1 cellular context compared by ENCODE assay signal in the genomic region with DNA sequence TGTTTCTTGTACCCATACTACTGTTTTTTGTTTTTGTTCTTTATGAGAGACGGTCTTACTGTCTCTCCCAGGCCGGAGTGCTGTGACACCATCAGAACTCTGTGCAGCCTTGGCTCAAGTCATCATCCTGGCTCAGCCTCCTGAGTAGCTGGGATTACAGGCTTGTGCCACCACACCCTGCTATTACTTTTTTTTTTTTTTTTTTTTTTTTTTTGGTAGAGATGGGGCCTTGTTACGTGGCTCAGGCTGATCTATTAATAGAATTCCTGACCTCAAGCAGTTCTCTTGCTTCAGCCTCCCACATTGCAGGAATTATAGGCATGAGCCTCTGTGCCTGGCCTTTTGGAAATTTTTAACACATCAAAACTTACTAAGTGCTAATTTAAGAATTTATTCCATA.
A peak's percentile ranks its signal among the peaks of the same experiment; 100 is the strongest.
TF ChIP-seq lines count a peak whose summit lies in the region.

No MANE protein-coding gene starts in this region.

TF ChIP-seq in K562, 482 proteins besides CTCF, POLR2A, EP300 and RAD21:
- TF ChIP-seq MEF2A (IDR thresholded peaks at IDR 0.05; ENCODE audit: control insufficient read depth, low read depth, low read length) = peak; percentile 75
- peak; percentile 70 for TF ChIP-seq MEF2D (tag; conservative IDR thresholded peaks at IDR 0.05; ENCODE audit: low read depth)
- TF ChIP-seq, protein P1, sequence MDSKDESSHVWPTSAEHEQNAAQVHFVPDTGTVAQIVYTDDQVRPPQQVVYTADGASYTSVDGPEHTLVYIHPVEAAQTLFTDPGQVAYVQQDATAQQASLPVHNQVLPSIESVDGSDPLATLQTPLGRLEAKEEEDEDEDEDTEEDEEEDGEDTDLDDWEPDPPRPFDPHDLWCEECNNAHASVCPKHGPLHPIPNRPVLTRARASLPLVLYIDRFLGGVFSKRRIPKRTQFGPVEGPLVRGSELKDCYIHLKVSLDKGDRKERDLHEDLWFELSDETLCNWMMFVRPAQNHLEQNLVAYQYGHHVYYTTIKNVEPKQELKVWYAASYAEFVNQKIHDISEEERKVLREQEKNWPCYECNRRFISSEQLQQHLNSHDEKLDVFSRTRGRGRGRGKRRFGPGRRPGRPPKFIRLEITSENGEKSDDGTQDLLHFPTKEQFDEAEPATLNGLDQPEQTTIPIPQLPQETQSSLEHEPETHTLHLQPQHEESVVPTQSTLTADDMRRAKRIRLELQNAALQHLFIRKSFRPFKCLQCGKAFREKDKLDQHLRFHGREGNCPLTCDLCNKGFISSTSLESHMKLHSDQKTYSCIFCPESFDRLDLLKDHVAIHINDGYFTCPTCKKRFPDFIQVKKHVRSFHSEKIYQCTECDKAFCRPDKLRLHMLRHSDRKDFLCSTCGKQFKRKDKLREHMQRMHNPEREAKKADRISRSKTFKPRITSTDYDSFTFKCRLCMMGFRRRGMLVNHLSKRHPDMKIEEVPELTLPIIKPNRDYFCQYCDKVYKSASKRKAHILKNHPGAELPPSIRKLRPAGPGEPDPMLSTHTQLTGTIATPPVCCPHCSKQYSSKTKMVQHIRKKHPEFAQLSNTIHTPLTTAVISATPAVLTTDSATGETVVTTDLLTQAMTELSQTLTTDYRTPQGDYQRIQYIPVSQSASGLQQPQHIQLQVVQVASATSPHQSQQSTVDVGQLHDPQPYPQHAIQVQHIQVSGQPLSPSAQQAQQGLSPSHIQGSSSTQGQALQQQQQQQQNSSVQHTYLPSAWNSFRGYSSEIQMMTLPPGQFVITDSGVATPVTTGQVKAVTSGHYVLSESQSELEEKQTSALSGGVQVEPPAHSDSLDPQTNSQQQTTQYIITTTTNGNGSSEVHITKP (IDR thresholded peaks at IDR 0.05; ENCODE audit: partially characterized antibody) = no peak
- no peak for TF ChIP-seq CBX3 (IDR thresholded peaks at IDR 0.05; ENCODE audit: borderline replicate concordance in 1 of 2, low read length in 2 of 2)
- no peak for TF ChIP-seq CXXC5 (CRISPR knock-in tag; IDR thresholded peaks at IDR 0.05)
- no peak for TF ChIP-seq MYC (IDR thresholded peaks at IDR 0.05; ENCODE audit: low read depth, low read length)
- TF ChIP-seq MYC (CRISPR knock-in tag; IDR thresholded peaks at IDR 0.05; ENCODE audit: borderline replicate concordance, low read depth) = no peak
- TF ChIP-seq ZNF384 (IDR thresholded peaks at IDR 0.05; ENCODE audit: low read depth, low read length) = 0 out of 2 replicates have a peak, but pooled peaks have one; percentile 31
